11 cellular contexts compared by ENCODE assay signal in the genomic region with DNA sequence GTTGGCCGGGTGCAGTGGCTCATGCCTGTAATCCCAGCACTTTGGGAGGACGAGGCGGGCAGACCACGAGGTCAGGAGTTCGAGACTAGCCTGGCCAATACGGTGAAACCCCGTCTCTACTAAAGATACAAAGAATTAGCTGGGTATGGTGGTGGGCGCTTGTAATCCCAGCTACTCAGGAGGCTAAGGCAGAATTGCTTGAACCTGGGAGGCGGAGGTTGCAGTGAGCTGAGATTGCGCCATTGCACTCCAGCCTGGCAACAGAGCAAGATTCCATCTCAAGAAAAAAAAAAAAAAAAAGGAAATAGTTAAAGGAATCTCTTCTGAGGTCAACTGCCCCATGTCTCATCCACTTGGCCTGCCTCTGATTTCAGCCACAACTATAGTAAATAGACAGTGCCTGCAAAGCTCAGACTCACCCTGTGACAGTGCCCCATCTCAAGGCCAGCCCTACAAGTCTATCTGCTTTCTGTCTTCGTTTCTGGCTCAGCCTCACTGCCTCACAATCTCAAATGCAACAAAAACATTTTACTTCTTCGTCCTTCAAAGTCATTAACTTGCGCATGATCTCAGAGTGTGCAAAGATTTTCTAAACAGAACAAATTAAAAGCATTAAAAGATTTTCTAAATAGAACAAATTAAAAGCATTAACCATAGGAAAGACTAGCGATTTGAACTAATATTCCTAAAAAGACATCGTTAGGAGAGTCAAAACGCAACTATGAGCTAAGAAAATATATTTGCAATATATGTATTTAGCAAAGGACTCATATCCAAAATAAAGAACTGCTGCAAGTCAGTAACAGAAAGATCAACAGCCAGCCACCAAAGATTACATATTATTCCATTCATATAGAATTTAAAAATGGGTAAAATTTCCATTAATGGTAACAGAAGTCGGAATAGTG.
DNase-seq lines count a peak whose midpoint lies in the region; ATAC-seq and TF ChIP-seq lines count a peak whose summit lies in the region.
"Had no signal": no experiment of that assay in that cellular context is flagged by ENCODE, and none has a peak within 500 bp of the region (broad histone marks: within the 10 kb centered on the region; RNA-seq: fewer than 3 reads in every experiment).

No MANE protein-coding gene starts in this region.

- H3K9me3 Mint-ChIP-seq in T-cell, result no peaks in the 10 kb centered on the region
- no peaks in the 10 kb centered on the region for H3K9me3 Mint-ChIP-seq in activated naive CD4-positive, alpha-beta T cell treated with anti-CD3 and anti-CD28 coated beads for 36 hours

- no peaks in the 10 kb centered on the region for H3K36me3 ChIP-seq in upper lobe of left lung
- H3K36me3 ChIP-seq in aorta (ENCODE audit: control insufficient read depth in 1 of 2, insufficient read depth in 2 of 2, low read length in 1 of 2), result no peaks in the 10 kb centered on the region

- POLR2A ChIA-PET in T-cell (lab: Charles Lee), result interaction anchor here in 1 of 2 donors (0.5 to 0.7 kb wide), 2 partner anchors 23 to 680 kb away, joined by 7 to 9 read pairs; no protein-coding TSS in a partner anchor

- TF ChIP-seq POLR2A in upper lobe of left lung (IDR thresholded peaks at IDR 0.05), result no peak

- no peak for ATAC-seq in T-cell (replicated peaks in 1 of 4)
- peak; percentile 44 to 61 for ATAC-seq in upper lobe of left lung (ENCODE audit: low FRiP score in 2 of 2)
- no peak for ATAC-seq in aorta (ENCODE audit: low FRiP score)

- peak overlapping the region; percentile 49 to 79 for H3K27ac Mint-ChIP-seq in T-cell
- H3K27ac Mint-ChIP-seq in activated naive CD4-positive, alpha-beta T cell treated with anti-CD3 and anti-CD28 coated beads for 36 hours, result no peak overlapping the region

- no peaks in the 10 kb centered on the region for H3K27me3 ChIP-seq in upper lobe of left lung
- no peaks in the 10 kb centered on the region for H3K27me3 ChIP-seq in aorta (ENCODE audit: control insufficient read depth in 1 of 2, insufficient read depth in 2 of 2, low read length in 1 of 2)

- H3K9me3 ChIP-seq in upper lobe of left lung (no peaks in the 10 kb centered on the region), aorta (ENCODE audit: control insufficient read depth, low read length) (no peaks in the 10 kb centered on the region)

- H3K4me1 Mint-ChIP-seq in T-cell, result peaks cover 21 to 56% (median 35%) of the 10 kb centered on the region in 3 donors
- peaks cover 25% of the 10 kb centered on the region for H3K4me1 Mint-ChIP-seq in activated naive CD4-positive, alpha-beta T cell treated with anti-CD3 and anti-CD28 coated beads for 36 hours (ENCODE audit: low read depth)

- DNase-seq in SIG-M5 treated with dmso at 0.1 percent for 504 hours (lab: John Stamatoyannopoulos, UW; ENCODE audit: unreplicated experiment) (peak; percentile 18), SIG-M5 (lab: John Stamatoyannopoulos, UW) (no peak), T-cell (no peak), foreskin fibroblast (peak; percentile 85 to 88), upper lobe of left lung (peak in 1 of 2 donors; percentile 45), aorta (no peak), dedifferentiated amniotic fluid mesenchymal stem cell (ENCODE audit: extremely low spot score) (no peak)
- no peak for DNase-seq in activated naive CD4-positive, alpha-beta T cell treated with anti-CD3 and anti-CD28 coated beads for 36 hours
- DNase-seq: 8988T; activated naive CD4-positive, alpha-beta T cell treated with Interleukin-2 at 50 U/mL for 16 hours; SHP77 treated with DMSO at 0.1 percent for 48 hours had no signal

- WGBS in upper lobe of left lung, 2 donors, result 82 to 86% methylated on average over 17 of the region's 17 CpGs
- 85% methylated on average over 12 to 17 of the region's 17 CpGs for WGBS in aorta, 2 donors

- no peak overlapping the region for H3K4me3 Mint-ChIP-seq in T-cell
- no peak overlapping the region for H3K4me3 Mint-ChIP-seq in activated naive CD4-positive, alpha-beta T cell treated with anti-CD3 and anti-CD28 coated beads for 36 hours

- H3K27ac ChIP-seq in upper lobe of left lung (no peak overlapping the region), aorta (ENCODE audit: low read depth in 1 of 2, low read length in 2 of 2) (no peak overlapping the region)

- H3K36me3 Mint-ChIP-seq in T-cell, result peaks cover 28% of the 10 kb centered on the region
- H3K36me3 Mint-ChIP-seq in activated naive CD4-positive, alpha-beta T cell treated with anti-CD3 and anti-CD28 coated beads for 36 hours (ENCODE audit: low read depth), result no peaks in the 10 kb centered on the region

- TF ChIP-seq EP300 in upper lobe of left lung (IDR thresholded peaks at IDR 0.05), result no peak

- CTCF ChIA-PET in T-cell (lab: Charles Lee), result interaction anchor here (0.6 kb wide), 2 partner anchors 431 to 672 kb away, joined by 3 to 6 read pairs; no protein-coding TSS in a partner anchor
- CTCF ChIA-PET in activated naive CD4-positive, alpha-beta T cell treated with anti-CD3 and anti-CD28 coated beads for 36 hours (lab: Charles Lee), result interaction anchor here (0.7 kb wide), 1 partner anchor 228 kb away, joined by 6 read pairs; no protein-coding TSS in a partner anchor

- TF ChIP-seq CTCF in foreskin fibroblast (IDR thresholded peaks at IDR 0.05; ENCODE audit: low read depth, low read length), result no peak
- TF ChIP-seq CTCF in upper lobe of left lung (IDR thresholded peaks at IDR 0.05), result no peak

- intact Hi-C loops in aorta (cut with DNase I), result loop anchor here in 1 of 2 donors (10.0 kb wide), 1 partner anchor 303 kb away; the partner anchor contains the start of gene KLHL20
- intact Hi-C loops in activated naive CD4-positive, alpha-beta T cell treated with anti-CD3 and anti-CD28 coated beads for 36 hours (cut with micrococcal nuclease), result loop anchor here (2.0 kb wide), 1 partner anchor 205 kb away; the partner anchor contains the start of gene TNFSF4

- peaks cover 4 to 12% (median 6%) of the 10 kb centered on the region in 4 donors for H3K4me1 ChIP-seq in upper lobe of left lung
- no peaks in the 10 kb centered on the region for H3K4me1 ChIP-seq in aorta (ENCODE audit: control insufficient read depth in 1 of 2, insufficient read depth in 2 of 2, low read length in 2 of 2)

- no peaks in the 10 kb centered on the region for H3K27me3 Mint-ChIP-seq in T-cell
- H3K27me3 Mint-ChIP-seq in activated naive CD4-positive, alpha-beta T cell treated with anti-CD3 and anti-CD28 coated beads for 36 hours (ENCODE audit: low read depth), result no peaks in the 10 kb centered on the region

- no peak overlapping the region for H3K4me3 ChIP-seq in foreskin fibroblast (ENCODE audit: low read depth in 1 of 2, low read length in 2 of 2)
- H3K4me3 ChIP-seq in upper lobe of left lung, result no peak overlapping the region
- H3K4me3 ChIP-seq in aorta (ENCODE audit: low read length in 2 of 2), result no peak overlapping the region

Comparison
In these comparisons a context has a peak if more than half of its experiments do, and no peak if none do; other contexts are left out.
1. DNase-seq: peak in SIG-M5 treated with dmso at 0.1 percent for 504 hours (single experiment) and foreskin fibroblast (2 of 2); none in SIG-M5 (single experiment), T-cell (0 of 34), aorta (0 of 2), activated naive CD4-positive, alpha-beta T cell treated with anti-CD3 and anti-CD28 coated beads for 36 hours (single experiment) and dedifferentiated amniotic fluid mesenchymal stem cell (single experiment).
2. ATAC-seq: peak in upper lobe of left lung (2 of 2); none in T-cell (0 of 4) and aorta (single experiment).